Comparison of ENCODE assay signal across 1 cellular context in genomic region chr1:53362851-53363642, GRCh38.
TF ChIP-seq lines count a peak whose summit lies in the region.

No MANE protein-coding gene starts in this region.

TF ChIP-seq in HCT116, 20 proteins besides CTCF, POLR2A, EP300 and RAD21 (continued from another document):
- TF ChIP-seq YY1 (IDR thresholded peaks at IDR 0.05; ENCODE audit: extremely low read depth, insufficient replicate concordance, low read depth, low read length) (no peak), ZNF274 (IDR thresholded peaks at IDR 0.05; ENCODE audit: low read depth, low read length) (no peak), SRF (IDR thresholded peaks at IDR 0.05; ENCODE audit: low read depth) (no peak), CEBPB (IDR thresholded peaks at IDR 0.05; ENCODE audit: low read depth) (no peak)
